ENCODE assay signal across 28 cellular contexts in genomic region chr10:119940487-119940886, GRCh38.
DNase-seq lines count a peak whose midpoint lies in the region; ATAC-seq and TF ChIP-seq lines count a peak whose summit lies in the region.
"Had no signal": no experiment of that assay in that cellular context is flagged by ENCODE, and none has a peak within 500 bp of the region (broad histone marks: within the 10 kb centered on the region; RNA-seq: fewer than 3 reads in every experiment).

No MANE protein-coding gene starts in this region.

- TF ChIP-seq CTCF in RWPE2 (IDR thresholded peaks at IDR 0.05; ENCODE audit: poor library complexity, severe bottlenecking) (no peak), epithelial cell of esophagus (IDR thresholded peaks at IDR 0.05; ENCODE audit: insufficient read depth, low read depth, low read length, missing control alignments) (no peak)

- H3K36me3 ChIP-seq in RWPE2 (ENCODE audit: low read depth), result peaks cover 55% of the 10 kb centered on the region

- no peak overlapping the region for H3K4me3 ChIP-seq in RWPE2 (ENCODE audit: severe bottlenecking)
- H3K4me3 ChIP-seq in epithelial cell of esophagus (ENCODE audit: low read length), result no peak overlapping the region
- H3K4me3 ChIP-seq: esophagus muscularis mucosa, HAP-1, left lung, pancreas, right lobe of liver, upper lobe of right lung had no signal

- no peaks in the 10 kb centered on the region for H3K9me3 ChIP-seq in RWPE2 (ENCODE audit: severe bottlenecking)
- H3K9me3 ChIP-seq: esophagus muscularis mucosa, HAP-1, left lung, pancreas, right lobe of liver, upper lobe of right lung had no signal

- peak; percentile 35 for DNase-seq in EH (ENCODE audit: low read depth)
- DNase-seq in RWPE2 (ENCODE audit: low spot score), result no peak
- peak; percentile 69 for DNase-seq in epithelial cell of esophagus (ENCODE audit: low read depth)
- DNase-seq in non-pigmented ciliary epithelial cell (ENCODE audit: low read depth), result peak; percentile 53
- DNase-seq in hippocampal formation (lab: John Stamatoyannopoulos, UW), result no peak
- no peak for DNase-seq in activated naive CD4-positive, alpha-beta T cell (lab: John Stamatoyannopoulos, UW)
- DNase-seq: activated CD4-positive, alpha-beta memory T cell treated with anti-CD3 and anti-CD28 coated beads for 36 hours; activated CD4-positive, CD25-positive, alpha-beta regulatory T cell; activated T-cell treated with anti-CD3 and anti-CD28 coated beads for 4 hours; amniotic stem cell; C1 segment of cervical spinal cord; caudate nucleus; effector CD4-positive, alpha-beta T cell; left lung; naive thymus-derived CD8-positive, alpha-beta T cell; NCI-H2171; NCI-H524 treated with DMSO at 0.1 percent for 48 hours; pancreas; right lobe of liver; stimulated activated CD4-positive, alpha-beta T cell treated with anti-CD3 and anti-CD28 coated beads, Interleukin-15, amount 100 ng/mL, for 24 hours; substantia nigra; T1000; upper lobe of right lung had no signal

- ATAC-seq in RWPE2 (ENCODE audit: low read depth), result peak; percentile 35; the same call in 2 of the 3 replicates
- no peak for ATAC-seq in HG03342 (IDR thresholded peaks at IDR 0.05; ENCODE audit: unreplicated experiment)
- no peak for ATAC-seq in GM18858 (IDR thresholded peaks at IDR 0.05; ENCODE audit: unreplicated experiment)
- ATAC-seq: left lung; naive thymus-derived CD8-positive, alpha-beta T cell; pancreas; right lobe of liver; upper lobe of right lung had no signal

- no peaks in the 10 kb centered on the region for H3K4me1 ChIP-seq in RWPE2 (ENCODE audit: insufficient read depth, poor library complexity, severe bottlenecking)
- H3K4me1 ChIP-seq: esophagus muscularis mucosa, HAP-1, left lung, pancreas, right lobe of liver, upper lobe of right lung had no signal

- H3K27me3 ChIP-seq in RWPE2 (ENCODE audit: insufficient read depth, poor library complexity, severe bottlenecking), result no peaks in the 10 kb centered on the region
- H3K27me3 ChIP-seq: esophagus muscularis mucosa, left lung, pancreas, right lobe of liver, upper lobe of right lung had no signal

- H3K27ac ChIP-seq in RWPE2 (ENCODE audit: poor library complexity, severe bottlenecking), result no peak overlapping the region
- H3K27ac ChIP-seq: esophagus muscularis mucosa, left lung, pancreas, right lobe of liver, RWPE1, upper lobe of right lung had no signal

Comparison
In these comparisons a context has a peak if more than half of its experiments do, and no peak if none do; other contexts are left out.
1. DNase-seq: peak in EH (single experiment), epithelial cell of esophagus (single experiment) and non-pigmented ciliary epithelial cell (single experiment); none in RWPE2 (single experiment), hippocampal formation (0 of 2) and activated naive CD4-positive, alpha-beta T cell (0 of 4).